Comparison of ENCODE assay signal across 10 cellular contexts in genomic region chr22:21766933-21767462, GRCh38.
DNase-seq lines count a peak whose midpoint lies in the region; ATAC-seq and TF ChIP-seq lines count a peak whose summit lies in the region.
"Had no signal": no experiment of that assay in that cellular context is flagged by ENCODE, and none has a peak within 500 bp of the region (broad histone marks: within the 10 kb centered on the region; RNA-seq: fewer than 3 reads in every experiment).

No MANE protein-coding gene starts in this region.

- TF ChIP-seq CTCF in neutrophil (IDR thresholded peaks at IDR 0.05), result no peak

- no peaks in the 10 kb centered on the region for H3K9me3 ChIP-seq in neutrophil

- DNase-seq in GF-D8 (lab: John Stamatoyannopoulos, UW), result peak; percentile 91
- peak; percentile 54 for DNase-seq in activated T-cell treated with anti-CD3 and anti-CD28 coated beads for 48 hours (ENCODE audit: low read depth)
- no peak for DNase-seq in EL
- DNase-seq in OCI-M2 (lab: John Stamatoyannopoulos, UW; ENCODE audit: unreplicated experiment), result no peak
- DNase-seq: SW 1271 had no signal

- no peaks in the 10 kb centered on the region for H3K27me3 ChIP-seq in neutrophil

- peak overlapping the region; percentile 54 for H3K27ac ChIP-seq in neutrophil

- H3K4me3 ChIP-seq in neutrophil (ENCODE audit: low read depth in 1 of 2, low read length in 1 of 2), result peak overlapping the region in 1 of 2 experiments; percentile 18

- peaks cover 32 to 69% of the 10 kb centered on the region in 2 experiments for H3K4me1 ChIP-seq in neutrophil (ENCODE audit: control insufficient read depth in 1 of 2, insufficient read depth in 1 of 2, low read depth in 1 of 2, low read length in 1 of 2)

- peaks cover 99% of the 10 kb centered on the region for H3K36me3 ChIP-seq in neutrophil

- ATAC-seq in HG03342 (IDR thresholded peaks at IDR 0.05; ENCODE audit: unreplicated experiment) (peak; percentile 53), HG03139 (IDR thresholded peaks at IDR 0.05; ENCODE audit: unreplicated experiment) (no peak), GM21723 (IDR thresholded peaks at IDR 0.05; ENCODE audit: unreplicated experiment) (no peak)
- ATAC-seq: sciatic nerve had no signal

Comparison
In these comparisons a context has a peak if more than half of its experiments do, and no peak if none do; other contexts are left out.
1. DNase-seq: peak in GF-D8 (single experiment) and activated T-cell treated with anti-CD3 and anti-CD28 coated beads for 48 hours (single experiment); none in EL (single experiment) and OCI-M2 (single experiment).